Comparison of ENCODE assay signal across 8 cellular contexts in genomic region chr20:52103911-52104545, GRCh38.
DNase-seq lines count a peak whose midpoint lies in the region; ATAC-seq and TF ChIP-seq lines count a peak whose summit lies in the region.

No MANE protein-coding gene starts in this region.

- intact Hi-C loops in CD4-positive, alpha-beta memory T cell (cut with micrococcal nuclease): no loop called here

- H3K4me1 Mint-ChIP-seq in CD4-positive, alpha-beta memory T cell: peaks cover 2 to 23% (median 16%) of the 10 kb centered on the region in 4 donors
- H3K4me1 Mint-ChIP-seq in central memory CD8-positive, alpha-beta T cell: peaks cover 17% of the 10 kb centered on the region

- CTCF ChIA-PET in CD4-positive, alpha-beta memory T cell (lab: Charles Lee; ENCODE audit: partially characterized antibody): interaction anchor here (0.6 kb wide), 1 partner anchor 25 kb away, joined by 3 read pairs; no protein-coding TSS in a partner anchor

- H3K36me3 Mint-ChIP-seq in CD4-positive, alpha-beta memory T cell: peaks cover 0 to 3% of the 10 kb centered on the region in 2 donors
- H3K36me3 Mint-ChIP-seq in central memory CD8-positive, alpha-beta T cell (ENCODE audit: insufficient read depth): peaks cover 4% of the 10 kb centered on the region

- H3K4me2 ChIP-seq in MM.1S (ENCODE audit: low read depth, low read length): no peak overlapping the region

- H3K27ac ChIP-seq in CD4-positive, alpha-beta memory T cell (ENCODE audit: low read depth, low read length): no peak overlapping the region
- H3K27ac ChIP-seq in mucosa of rectum (ENCODE audit: low read depth in 2 of 2, low read length in 2 of 2): no peak overlapping the region
- H3K27ac ChIP-seq in MM.1S (ENCODE audit: low read length): no peak overlapping the region

- TF ChIP-seq CTCF in MM.1S (IDR thresholded peaks at IDR 0.05; ENCODE audit: low read length): no peak

- no peaks in the 10 kb centered on the region for H3F3A ChIP-seq in MM.1S (ENCODE audit: insufficient read depth, low read length)

- POLR2A ChIA-PET in CD4-positive, alpha-beta memory T cell (lab: Charles Lee; ENCODE audit: partially characterized antibody): no interaction called here

- H2AFZ ChIP-seq in MM.1S (ENCODE audit: low read length): no peak overlapping the region

- H3K4me1 ChIP-seq in CD4-positive, alpha-beta memory T cell (ENCODE audit: insufficient read depth, low read length): peaks cover 29% of the 10 kb centered on the region
- H3K4me1 ChIP-seq in mucosa of rectum (ENCODE audit: control insufficient read depth in 2 of 2, insufficient read depth in 2 of 2, low read length in 2 of 2): peaks cover 0 to 14% of the 10 kb centered on the region in 2 donors
- no peaks in the 10 kb centered on the region for H3K4me1 ChIP-seq in MM.1S (ENCODE audit: low read length)

- H4K20me1 ChIP-seq in MM.1S (ENCODE audit: insufficient read depth, low read length): no peaks in the 10 kb centered on the region

- peak overlapping the region in 1 of 2 donors; percentile 24 for H3K4me3 ChIP-seq in CD4-positive, alpha-beta memory T cell (ENCODE audit: low read length in 2 of 2)
- peak overlapping the region; percentile 53 for H3K4me3 ChIP-seq in MG63
- H3K4me3 ChIP-seq in mucosa of rectum (ENCODE audit: low read length in 2 of 2): peak overlapping the region; percentile 26 to 36
- H3K4me3 ChIP-seq in MM.1S (ENCODE audit: low read length): no peak overlapping the region

- H3K27me3 Mint-ChIP-seq in CD4-positive, alpha-beta memory T cell: peaks cover 24 to 25% of the 10 kb centered on the region in 2 donors
- H3K27me3 Mint-ChIP-seq in central memory CD8-positive, alpha-beta T cell: peaks cover 27% of the 10 kb centered on the region

- no peaks in the 10 kb centered on the region for H3K36me3 ChIP-seq in CD4-positive, alpha-beta memory T cell (ENCODE audit: insufficient read depth, low read length)
- H3K36me3 ChIP-seq in MG63: no peaks in the 10 kb centered on the region
- H3K36me3 ChIP-seq in mucosa of rectum (ENCODE audit: control insufficient read depth in 2 of 2, insufficient read depth in 2 of 2, low read length in 2 of 2): no peaks in the 10 kb centered on the region
- H3K36me3 ChIP-seq in MM.1S (replicated peaks; ENCODE audit: insufficient read depth, low read length): no peaks in the 10 kb centered on the region

- H3K9ac ChIP-seq in mucosa of rectum (ENCODE audit: low read depth in 1 of 2, low read length in 2 of 2): no peak overlapping the region
- no peak overlapping the region for H3K9ac ChIP-seq in MM.1S (ENCODE audit: low read length)

- H3K79me2 ChIP-seq in MM.1S (ENCODE audit: low read length): no peaks in the 10 kb centered on the region

- DNase-seq in CD4-positive, alpha-beta memory T cell: no peak
- DNase-seq in MG63 (peak; percentile 45), MM.1S (no peak), DMS153 (lab: John Stamatoyannopoulos, UW) (no peak)
- DNase-seq in central memory CD8-positive, alpha-beta T cell (ENCODE audit: low spot score in 2 of 2): no peak

- H3K4me3 Mint-ChIP-seq in CD4-positive, alpha-beta memory T cell: peak overlapping the region; percentile 69 to 78 (median 72)
- H3K4me3 Mint-ChIP-seq in central memory CD8-positive, alpha-beta T cell: peak overlapping the region; percentile 71

- H3K9me3 ChIP-seq in CD4-positive, alpha-beta memory T cell (ENCODE audit: control insufficient read depth in 1 of 2, low read length in 2 of 2): no peaks in the 10 kb centered on the region
- H3K9me3 ChIP-seq in MG63 (0 out of 2 replicates have a peak, but pooled peaks cover 4% of the 10 kb centered on the region), mucosa of rectum (ENCODE audit: control insufficient read depth in 2 of 2, low read length in 2 of 2) (no peaks in the 10 kb centered on the region), MM.1S (replicated peaks; ENCODE audit: insufficient read depth, low read length) (no peaks in the 10 kb centered on the region)

- H3K27me3 ChIP-seq in CD4-positive, alpha-beta memory T cell (ENCODE audit: insufficient read depth, low read length): peaks cover 19% of the 10 kb centered on the region
- H3K27me3 ChIP-seq in MG63: peaks cover 4% of the 10 kb centered on the region; the same call in 1 of the 2 replicates
- peaks cover 9 to 29% of the 10 kb centered on the region in 2 donors for H3K27me3 ChIP-seq in mucosa of rectum (ENCODE audit: control insufficient read depth in 2 of 2, insufficient read depth in 2 of 2, low read length in 2 of 2)
- no peaks in the 10 kb centered on the region for H3K27me3 ChIP-seq in MM.1S (replicated peaks; ENCODE audit: insufficient read depth, low read length)

- no peaks in the 10 kb centered on the region for H3K9me2 ChIP-seq in MM.1S (replicated peaks; ENCODE audit: insufficient read depth, low read length)

- no peaks in the 10 kb centered on the region for H3K9me3 Mint-ChIP-seq in CD4-positive, alpha-beta memory T cell
- H3K9me3 Mint-ChIP-seq in central memory CD8-positive, alpha-beta T cell: no peaks in the 10 kb centered on the region

- H3K27ac Mint-ChIP-seq in CD4-positive, alpha-beta memory T cell: no peak overlapping the region
- H3K27ac Mint-ChIP-seq in central memory CD8-positive, alpha-beta T cell (ENCODE audit: low read depth): no peak overlapping the region

- peak; percentile 49 for ATAC-seq in central memory CD8-positive, alpha-beta T cell (replicated peaks; ENCODE audit: extremely low read depth, poor library complexity, severe bottlenecking)
- ATAC-seq in HG02588 (IDR thresholded peaks at IDR 0.05; ENCODE audit: unreplicated experiment): no peak
- no peak for ATAC-seq in GM19324 (IDR thresholded peaks at IDR 0.05; ENCODE audit: low FRiP score, unreplicated experiment)
